1 cellular context compared by ENCODE assay signal in genomic region chr13:39297664-39298171, GRCh38.
TF ChIP-seq lines count a peak whose summit lies in the region.

No MANE protein-coding gene starts in this region.

TF ChIP-seq in IMR-90, 13 proteins besides CTCF, POLR2A, EP300 and RAD21 (continued from another document):
- TF ChIP-seq USF2 (IDR thresholded peaks at IDR 0.05; ENCODE audit: low read depth, low read length) (no peak), CHD1 (IDR thresholded peaks at IDR 0.05; ENCODE audit: low read depth, low read length) (no peak), MAFK (IDR thresholded peaks at IDR 0.05; ENCODE audit: low read depth, low read length) (no peak), RFX5 (IDR thresholded peaks at IDR 0.05; ENCODE audit: low read depth, low read length) (no peak), BHLHE40 (IDR thresholded peaks at IDR 0.05; ENCODE audit: low read depth, low read length) (no peak), CEBPB (IDR thresholded peaks at IDR 0.05; ENCODE audit: low read depth, low read length) (no peak)
- TF ChIP-seq, protein P1, sequence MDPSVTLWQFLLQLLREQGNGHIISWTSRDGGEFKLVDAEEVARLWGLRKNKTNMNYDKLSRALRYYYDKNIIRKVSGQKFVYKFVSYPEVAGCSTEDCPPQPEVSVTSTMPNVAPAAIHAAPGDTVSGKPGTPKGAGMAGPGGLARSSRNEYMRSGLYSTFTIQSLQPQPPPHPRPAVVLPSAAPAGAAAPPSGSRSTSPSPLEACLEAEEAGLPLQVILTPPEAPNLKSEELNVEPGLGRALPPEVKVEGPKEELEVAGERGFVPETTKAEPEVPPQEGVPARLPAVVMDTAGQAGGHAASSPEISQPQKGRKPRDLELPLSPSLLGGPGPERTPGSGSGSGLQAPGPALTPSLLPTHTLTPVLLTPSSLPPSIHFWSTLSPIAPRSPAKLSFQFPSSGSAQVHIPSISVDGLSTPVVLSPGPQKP (IDR thresholded peaks at IDR 0.05; ENCODE audit: borderline replicate concordance, low read depth, low read length): no peak
TF ChIP-seq in IMR-90: peak in this region for 0.
